ENCODE assay signal across 27 cellular contexts in genomic region chr21:21968810-21969588, GRCh38.
A peak's percentile ranks its signal among the peaks of the same experiment; 100 is the strongest.
DNase-seq lines count a peak whose midpoint lies in the region; ATAC-seq, FAIRE-seq and TF ChIP-seq lines count a peak whose summit lies in the region.
"Had no signal": no experiment of that assay in that cellular context is flagged by ENCODE, and none has a peak within 500 bp of the region (broad histone marks: within the 10 kb centered on the region; RNA-seq: fewer than 3 reads in every experiment).

No MANE protein-coding gene starts in this region.

- no peak overlapping the region for H3K27ac Mint-ChIP-seq in WTC11
- H3K27ac Mint-ChIP-seq: activated naive CD4-positive, alpha-beta T cell treated with anti-CD3 and anti-CD28 coated beads, Interleukin-2, amount 50 U/mL, for 72 hours; natural killer cell treated with Interleukin-12 subunit alpha and Interleukin-12 subunit beta and Interleukin-15 and Interleukin-18, amount 100 ng/mL, for 72 hours; T-helper 2 cell treated with Interferon-gamma antibody and Interleukin-4, amounts not matched to agents 5 μg/mL and 100 μg/mL, for 36 hours had no signal

- H3F3A ChIP-seq in neural cell (ENCODE audit: insufficient read depth, low read length, poor library complexity, severe bottlenecking): no peaks in the 10 kb centered on the region

- TF ChIP-seq CTCF in WTC11 (IDR thresholded peaks at IDR 0.05): no peak
- TF ChIP-seq CTCF in neural cell (IDR thresholded peaks at IDR 0.05; ENCODE audit: poor library complexity, severe bottlenecking): no peak
- TF ChIP-seq CTCF in HepG2 (CRISPR knock-in tag; IDR thresholded peaks at IDR 0.05): no peak

- no peaks in the 10 kb centered on the region for H3K9me3 ChIP-seq in neural cell (ENCODE audit: low read length)
- peaks cover 90% of the 10 kb centered on the region for H3K9me3 ChIP-seq in HepG2 (ENCODE audit: low read length)
- H3K9me3 ChIP-seq: pancreas had no signal

- H3K27me3 ChIP-seq in neural cell (ENCODE audit: insufficient read depth, low read depth, low read length) (no peaks in the 10 kb centered on the region), HepG2 (ENCODE audit: control insufficient read depth in 1 of 2, insufficient read depth in 2 of 2, low read length in 2 of 2) (no peaks in the 10 kb centered on the region)
- H3K27me3 ChIP-seq: BLaER1 treated with 17β-estradiol and CSF1 and Interleukin-3, amounts not matched to agents 10 nM and 100 nM; gastroesophageal sphincter; pancreas; upper lobe of left lung had no signal

- no peak overlapping the region for H3K4me3 ChIP-seq in neural cell (ENCODE audit: low read length)
- no peak overlapping the region for H3K4me3 ChIP-seq in HepG2 (replicated peaks in 1 of 3; ENCODE audit: insufficient read depth in 1 of 3, low read depth in 2 of 3, low read length in 3 of 3)
- H3K4me3 ChIP-seq: BLaER1 treated with 17β-estradiol and CSF1 and Interleukin-3, amounts not matched to agents 10 nM and 100 nM; gastroesophageal sphincter; pancreas; PC-9; smooth muscle cell; upper lobe of left lung had no signal

- H3K79me2 ChIP-seq in neural cell (replicated peaks; ENCODE audit: insufficient read depth, low read length) (no peaks in the 10 kb centered on the region), HepG2 (ENCODE audit: insufficient read depth, low read length) (no peaks in the 10 kb centered on the region)

- no peak for TF ChIP-seq RAD21 in Ishikawa (IDR thresholded peaks at IDR 0.05; ENCODE audit: low read depth)
- TF ChIP-seq RAD21 in neural cell (conservative IDR thresholded peaks at IDR 0.05): no peak
- no peak for TF ChIP-seq RAD21 in HepG2 (CRISPR knock-in tag; IDR thresholded peaks at IDR 0.05)

- TF ChIP-seq POLR2A in HepG2 (IDR thresholded peaks at IDR 0.05; ENCODE audit: insufficient read depth in 1 of 2, low read depth in 2 of 2, low read length in 2 of 2): no peak

- FAIRE-seq in HepG2 (lab: Jason Lieb, UNC): no peak
- FAIRE-seq: pancreas had no signal

- H3K36me3 ChIP-seq in neural cell (ENCODE audit: insufficient read depth, low read length) (no peaks in the 10 kb centered on the region), HepG2 (replicated peaks in 1 of 2; ENCODE audit: control insufficient read depth in 1 of 2, insufficient read depth in 2 of 2, low read length in 2 of 2) (no peaks in the 10 kb centered on the region)
- H3K36me3 ChIP-seq: BLaER1 treated with 17β-estradiol and CSF1 and Interleukin-3, amounts not matched to agents 10 nM and 100 nM; gastroesophageal sphincter; pancreas; upper lobe of left lung had no signal

- no peaks in the 10 kb centered on the region for H4K20me1 ChIP-seq in neural cell (ENCODE audit: insufficient read depth)
- no peaks in the 10 kb centered on the region for H4K20me1 ChIP-seq in HepG2 (ENCODE audit: insufficient read depth, low read length)
- H4K20me1 ChIP-seq: BLaER1 treated with 17β-estradiol and CSF1 and Interleukin-3, amounts not matched to agents 10 nM and 100 nM had no signal

- no TSS peak for BruUV-seq in HepG2 (replicated peaks; lab: Mats Ljungman, UMichigan)

- no peak overlapping the region for H3K4me2 ChIP-seq in neural cell (ENCODE audit: low read length)
- no peak overlapping the region for H3K4me2 ChIP-seq in HepG2 (ENCODE audit: low read depth, low read length)
- H3K4me2 ChIP-seq: BLaER1 treated with 17β-estradiol and CSF1 and Interleukin-3, amounts not matched to agents 10 nM and 100 nM; PC-9; smooth muscle cell had no signal

- H3K9me2 ChIP-seq in neural cell (ENCODE audit: insufficient read depth, low read length): no peaks in the 10 kb centered on the region

- TF ChIP-seq EP300 in Ishikawa (IDR thresholded peaks at IDR 0.05; ENCODE audit: borderline replicate concordance) (peak; percentile 62; the same call in 1 of the 2 replicates), neural cell (conservative IDR thresholded peaks at IDR 0.05; ENCODE audit: poor library complexity, severe bottlenecking) (no peak), HepG2 (IDR thresholded peaks at IDR 0.05; ENCODE audit: low read depth in 2 of 2, low read length in 2 of 2) (no peak), HepG2 (CRISPR knock-in tag; IDR thresholded peaks at IDR 0.05; ENCODE audit: borderline replicate concordance) (no peak)

- CTCF ChIA-PET in WTC11 (lab: Charles Lee) (no interaction called here), HepG2 (lab: Yijun Ruan, JAX; ENCODE audit: low intra/inter-chr PET ratio, low total read pairs) (no interaction called here)

- ATAC-seq in WTC11 (peak; percentile 53; the same call in 1 of the 2 replicates), HepG2 (no peak)
- ATAC-seq: activated naive CD4-positive, alpha-beta T cell treated with anti-CD3 and anti-CD28 coated beads, Interleukin-2, amount 50 U/mL, for 72 hours; gastroesophageal sphincter; natural killer cell treated with Interleukin-12 subunit alpha and Interleukin-12 subunit beta and Interleukin-15 and Interleukin-18, amount 100 ng/mL, for 72 hours; pancreas; Right ventricle myocardium inferior had no signal

- no peaks in the 10 kb centered on the region for H3K4me1 ChIP-seq in HepG2 (ENCODE audit: insufficient read depth, low read length)
- H3K4me1 ChIP-seq: BLaER1 treated with 17β-estradiol and CSF1 and Interleukin-3, amounts not matched to agents 10 nM and 100 nM; gastroesophageal sphincter; pancreas; upper lobe of left lung had no signal

- WGBS in HepG2 (ENCODE audit: low lambda C conversion rate): 0% methylated on average over 4 of the region's 4 CpGs

- no peak overlapping the region for H2AFZ ChIP-seq in neural cell (ENCODE audit: low read depth, low read length)
- H2AFZ ChIP-seq in HepG2 (ENCODE audit: low read length): no peak overlapping the region
- H2AFZ ChIP-seq: PC-9 had no signal

- POLR2A ChIA-PET in WTC11 (lab: Charles Lee) (no interaction called here), HepG2 (lab: Yijun Ruan, JAX) (no interaction called here)

- H3K27ac ChIP-seq in neural cell (ENCODE audit: low read length) (no peak overlapping the region), HepG2 (ENCODE audit: extremely low read length, insufficient read depth, low read length) (no peak overlapping the region)
- H3K27ac ChIP-seq: BLaER1 treated with 17β-estradiol and CSF1 and Interleukin-3, amounts not matched to agents 10 nM and 100 nM; gastroesophageal sphincter; pancreas; PC-9; upper lobe of left lung; VCaP had no signal

- intact Hi-C loops in HepG2 (cut with micrococcal nuclease; ENCODE audit: unreplicated experiment): no loop called here

- H3K4me1 Mint-ChIP-seq in WTC11: peaks cover 27% of the 10 kb centered on the region

- in situ Hi-C loops in HepG2 (cut with HindIII; ENCODE audit: extremely low pct_ligation_motif_present, low pct_unique_long_range_greater_than_20kb): no loop called here

- no peak overlapping the region for H3K4me3 Mint-ChIP-seq in WTC11
- H3K4me3 Mint-ChIP-seq: natural killer cell treated with Interleukin-12 subunit alpha and Interleukin-12 subunit beta and Interleukin-15 and Interleukin-18, amount 100 ng/mL, for 72 hours; T-helper 2 cell treated with Interferon-gamma antibody and Interleukin-4, amounts not matched to agents 5 μg/mL and 100 μg/mL, for 36 hours had no signal

- peaks cover 65% of the 10 kb centered on the region for H3K27me3 Mint-ChIP-seq in WTC11 (ENCODE audit: low read depth)
- H3K27me3 Mint-ChIP-seq: natural killer cell treated with Interleukin-12 subunit alpha and Interleukin-12 subunit beta and Interleukin-15 and Interleukin-18, amount 100 ng/mL, for 72 hours had no signal

- peaks cover 21% of the 10 kb centered on the region for H3K36me3 Mint-ChIP-seq in WTC11
- H3K36me3 Mint-ChIP-seq: activated naive CD4-positive, alpha-beta T cell treated with anti-CD3 and anti-CD28 coated beads, Interleukin-2, amount 50 U/mL, for 72 hours had no signal

- H3K9me3 Mint-ChIP-seq in WTC11: peaks cover 36% of the 10 kb centered on the region

- DNase-seq in NCI-H2081 treated with DMSO at 0.1 percent for 48 hours (lab: John Stamatoyannopoulos, UW): peak; percentile 67
- no peak for DNase-seq in WTC11 (ENCODE audit: low spot score)
- DNase-seq in HepG2 (ENCODE audit: low spot score): no peak
- no peak for DNase-seq in NCI-H2029 (lab: John Stamatoyannopoulos, UW)
- no peak for DNase-seq in NCI-H526 (lab: John Stamatoyannopoulos, UW)
- DNase-seq: activated CD4-positive, alpha-beta T cell treated with anti-CD3 and anti-CD28 coated beads for 48 hours; activated CD8-positive, alpha-beta memory T cell treated with anti-CD3 and anti-CD28 coated beads for 24 hours; activated T-cell treated with anti-CD3 and anti-CD28 coated beads for 4 hours; amygdala; DMS79; hippocampal formation; IMR-90; NCI-H187 treated with DMSO at 0.1 percent for 48 hours; pancreas; PC-9; stimulated activated naive CD4-positive, alpha-beta T cell; upper lobe of left lung had no signal

- H3K9ac ChIP-seq in neural cell (ENCODE audit: low read length): no peak overlapping the region
- H3K9ac ChIP-seq in HepG2 (ENCODE audit: insufficient read depth, low read depth, low read length): no peak overlapping the region
- H3K9ac ChIP-seq: BLaER1 treated with 17β-estradiol and CSF1 and Interleukin-3, amounts not matched to agents 10 nM and 100 nM had no signal

TF ChIP-seq in Ishikawa, 13 proteins besides CTCF, POLR2A, EP300 and RAD21 (continues in another document):
- TF ChIP-seq TCF12 (IDR thresholded peaks at IDR 0.05; ENCODE audit: low read depth): peak; percentile 76; the same call in 1 of the 2 replicates

TF ChIP-seq in neural cell, 6 proteins besides CTCF, POLR2A, EP300 and RAD21 (continues in another document):
- TF ChIP-seq POLR2AphosphoS5 (IDR thresholded peaks at IDR 0.05): peak; percentile 57

TF ChIP-seq in HepG2, 621 proteins besides CTCF, POLR2A, EP300 and RAD21:
- TF ChIP-seq PPARG (CRISPR knock-in tag; conservative IDR thresholded peaks at IDR 0.05) (no peak), TBX2 (CRISPR knock-in tag; IDR thresholded peaks at IDR 0.05; ENCODE audit: borderline replicate concordance) (no peak), SRF (IDR thresholded peaks at IDR 0.05; ENCODE audit: low read depth, low read length) (no peak), RFX3 (CRISPR knock-in tag; IDR thresholded peaks at IDR 0.05) (no peak), TCF7 (IDR thresholded peaks at IDR 0.05; ENCODE audit: low read depth) (no peak), HOXA3 (CRISPR knock-in tag; IDR thresholded peaks at IDR 0.05) (no peak), DMAP1 (CRISPR knock-in tag; IDR thresholded peaks at IDR 0.05) (no peak), ZNF205 (CRISPR knock-in tag; IDR thresholded peaks at IDR 0.05) (no peak)
